In the genomic region with DNA sequence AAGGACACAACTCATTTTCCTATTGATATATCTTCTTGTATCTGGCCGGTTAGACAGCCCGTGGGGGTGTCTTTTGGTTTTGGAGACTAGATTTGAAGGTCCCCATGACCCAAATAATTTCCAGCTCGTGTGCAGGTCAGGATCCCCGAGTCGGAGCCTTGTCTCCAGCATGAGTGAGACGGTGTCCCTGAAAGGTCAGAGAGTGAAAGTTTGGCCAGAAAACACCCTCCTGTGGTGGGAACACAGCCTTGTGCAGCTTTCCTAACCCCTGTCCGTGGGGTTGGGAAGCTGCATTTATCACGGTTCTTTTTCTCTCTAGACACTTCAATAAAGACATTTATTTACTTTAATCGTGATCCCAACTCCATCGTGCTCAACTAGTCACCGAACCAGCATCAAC, we compare ENCODE assay signal across 21 cellular contexts. TPM values are rescaled to one million over a fixed set of nuclear protein-coding genes. Genes with fewer than 3 reads are reported as not detected.
A peak's percentile ranks its signal among the peaks of the same experiment; 100 is the strongest.
DNase-seq lines count a peak whose midpoint lies in the region; ATAC-seq and TF ChIP-seq lines count a peak whose summit lies in the region.
"Had no signal": no experiment of that assay in that cellular context is flagged by ENCODE, and none has a peak within 500 bp of the region (broad histone marks: within the 10 kb centered on the region; RNA-seq: fewer than 3 reads in every experiment).

No MANE protein-coding gene starts in this region.

- TF ChIP-seq CTCF in glutamatergic neuron (IDR thresholded peaks at IDR 0.05; ENCODE audit: partially characterized antibody, unreplicated experiment): no peak
- no peak for TF ChIP-seq CTCF in HFFc6 (IDR thresholded peaks at IDR 0.05)
- TF ChIP-seq CTCF in stomach (IDR thresholded peaks at IDR 0.05): no peak

- DNase-seq in Right ventricle myocardium inferior (ENCODE audit: missing footprints) (no peak), cardiac septum (ENCODE audit: low spot score) (no peak), glutamatergic neuron (no peak), memory B cell (ENCODE audit: low spot score in 2 of 2) (no peak), SHP77 (lab: John Stamatoyannopoulos, UW) (no peak), HFFc6 (no peak), stomach (no peak), NCI-H82 (lab: John Stamatoyannopoulos, UW) (no peak)
- DNase-seq: BE2C; Calu3; CD4-positive, alpha-beta memory T cell; Karpas-422; NCI-H1092; NCI-H1436 treated with DMSO at 0.1 percent for 48 hours; NCI-H2081; NCI-H446 treated with DMSO at 0.1 percent for 48 hours; NCI-H69 had no signal

- no peaks in the 10 kb centered on the region for H3K27me3 ChIP-seq in stomach
- H3K27me3 ChIP-seq: BE2C had no signal

- peaks cover 0 to 20% (median 18%) of the 10 kb centered on the region in 4 donors for H3K36me3 ChIP-seq in stomach
- H3K36me3 ChIP-seq: HAP-1 had no signal

- H3K9me3 Mint-ChIP-seq in glutamatergic neuron (ENCODE audit: unreplicated experiment): peaks cover 16% of the 10 kb centered on the region
- peaks cover 10% of the 10 kb centered on the region for H3K9me3 Mint-ChIP-seq in memory B cell
- peaks cover 5% of the 10 kb centered on the region; the same call in 1 of the 2 replicates for H3K9me3 Mint-ChIP-seq in HFFc6
- H3K9me3 Mint-ChIP-seq: IgD-negative memory B cell had no signal

- H3K27ac Mint-ChIP-seq in glutamatergic neuron (ENCODE audit: unreplicated experiment) (peak overlapping the region; percentile 63), memory B cell (peak overlapping the region; percentile 5), HFFc6 (no peak overlapping the region)

- WGBS in stomach, 5 donors: 81 to 89% (median 82%) methylated on average over 11 of the region's 11 CpGs

- H3K4me1 Mint-ChIP-seq in glutamatergic neuron (ENCODE audit: low read depth, unreplicated experiment) (peaks cover 12% of the 10 kb centered on the region), memory B cell (peaks cover 44% of the 10 kb centered on the region), HFFc6 (ENCODE audit: low read depth) (no peaks in the 10 kb centered on the region)

- ATAC-seq in Right ventricle myocardium inferior (peak; percentile 38), memory B cell (ENCODE audit: low read depth) (no peak)
- ATAC-seq: GM12878, Panc1 had no signal

- TF ChIP-seq POLR2A in stomach (IDR thresholded peaks at IDR 0.05): no peak

- H3K27ac ChIP-seq in stomach: no peak overlapping the region

- H3K4me3 ChIP-seq in stomach: no peak overlapping the region
- H3K4me3 ChIP-seq: GM12878, HAP-1 had no signal

- peaks cover 0 to 45% (median 28%) of the 10 kb centered on the region in 4 donors for H3K4me1 ChIP-seq in stomach
- H3K4me1 ChIP-seq: BE2C, HAP-1 had no signal

- intact Hi-C loops in Right ventricle myocardium inferior (cut with DNase I) (loop anchor here (5.0 kb wide), 1 partner anchor 35 kb away; no protein-coding TSS in a partner anchor), cardiac septum (cut with DNase I) (no loop called here), stomach (cut with DNase I; ENCODE audit: low total_unique reads) (no loop called here)

- peaks cover 6% of the 10 kb centered on the region for H3K27me3 Mint-ChIP-seq in glutamatergic neuron (ENCODE audit: unreplicated experiment)
- H3K27me3 Mint-ChIP-seq in memory B cell: no peaks in the 10 kb centered on the region
- H3K27me3 Mint-ChIP-seq in HFFc6 (ENCODE audit: insufficient read depth): peaks cover 2% of the 10 kb centered on the region; the same call in 1 of the 2 replicates
- H3K27me3 Mint-ChIP-seq: CD4-positive, alpha-beta memory T cell; IgD-negative memory B cell had no signal

- no peaks in the 10 kb centered on the region for H3K9me3 ChIP-seq in stomach
- H3K9me3 ChIP-seq: BE2C, HAP-1 had no signal

- no peak for TF ChIP-seq EP300 in stomach (IDR thresholded peaks at IDR 0.05)

- H3K36me3 Mint-ChIP-seq in glutamatergic neuron (ENCODE audit: unreplicated experiment) (peaks cover 18% of the 10 kb centered on the region), memory B cell (peaks cover 31% of the 10 kb centered on the region), HFFc6 (ENCODE audit: low read depth) (no peaks in the 10 kb centered on the region)

- H3K4me3 Mint-ChIP-seq in glutamatergic neuron (ENCODE audit: unreplicated experiment): peak overlapping the region; percentile 16
- no peak overlapping the region for H3K4me3 Mint-ChIP-seq in memory B cell
- H3K4me3 Mint-ChIP-seq in HFFc6: no peak overlapping the region
- H3K4me3 Mint-ChIP-seq: CD4-positive, alpha-beta memory T cell had no signal

RNA-seq across cellular contexts. Expression of a gene that starts 17.6 kb away (rescaled TPM):
- total RNA-seq in Right ventricle myocardium inferior (412 TPM), cardiac septum (168 TPM), glutamatergic neuron (ENCODE audit: unreplicated experiment) (41.9 TPM), stomach (100 to 1,000 TPM in 2 of 5 donors, 10 to 100 TPM in 3; 26.4 to 384 (median 91.7) TPM)
- total RNA-seq in HFFc6 (2021; fragmentation: NEBNext Ultra II Directional; extraction: Animal tissue kit (Norgen Biotek cat#: 25700)): 1 to 10 TPM; 4.1 to 8.1 (median 4.9) TPM
- polyA plus RNA-seq in stomach: 10 to 100 TPM; 51.6 to 66.4 (median 61.9) TPM
